In the genomic region with DNA sequence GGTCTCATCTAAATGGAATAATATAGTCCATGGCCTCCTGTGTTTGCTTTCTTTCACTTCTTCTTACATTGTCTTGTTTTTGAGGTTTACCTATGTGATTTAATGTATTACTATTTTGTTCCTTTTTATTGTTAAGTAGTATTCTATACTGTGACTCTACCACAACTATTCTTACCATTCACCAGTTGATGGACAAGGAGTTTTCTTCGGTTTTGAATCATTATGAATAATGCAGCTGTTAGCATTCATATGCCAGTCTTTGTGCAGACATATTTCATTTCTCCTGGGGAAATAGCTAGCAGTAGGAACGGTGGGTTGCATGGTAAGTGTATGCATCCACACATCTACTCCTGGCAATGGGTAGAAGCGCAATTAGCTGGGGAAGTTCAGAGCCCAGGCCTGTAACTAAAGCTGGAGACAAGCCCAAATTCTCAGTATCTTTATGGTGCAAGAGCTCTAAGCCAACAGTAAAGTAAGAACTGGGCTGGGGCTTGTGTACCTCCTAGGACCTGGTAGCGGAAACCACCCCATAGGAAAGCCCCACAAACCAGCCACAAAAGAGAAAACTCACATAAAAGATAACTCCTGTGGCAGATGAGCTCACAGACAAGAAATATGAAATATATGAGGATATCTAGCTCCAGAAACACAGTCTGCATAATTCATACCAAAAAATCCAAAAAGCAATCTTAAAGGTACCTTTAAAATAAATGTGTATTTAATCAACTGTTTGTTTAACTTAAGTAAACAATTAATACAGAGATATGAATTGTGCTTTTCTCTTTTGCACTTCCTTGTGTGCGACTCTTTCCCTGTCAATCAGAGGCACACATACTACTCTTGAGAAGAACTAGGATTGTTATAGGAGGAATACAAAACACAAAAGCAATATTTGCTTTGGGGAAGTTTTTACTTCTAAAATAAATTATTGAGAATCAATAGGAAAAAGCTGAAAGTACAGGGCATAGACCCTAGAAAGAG, we compare ENCODE assay signal across 12 cellular contexts. TPM values are rescaled to one million over a fixed set of nuclear protein-coding genes. Genes with fewer than 3 reads are reported as not detected.
A peak's percentile ranks its signal among the peaks of the same experiment; 100 is the strongest.
DNase-seq lines count a peak whose midpoint lies in the region; ATAC-seq lines count a peak whose summit lies in the region.
"Had no signal": no experiment of that assay in that cellular context is flagged by ENCODE, and none has a peak within 500 bp of the region (broad histone marks: within the 10 kb centered on the region; RNA-seq: fewer than 3 reads in every experiment).

No MANE protein-coding gene starts in this region.

- peaks cover 3% of the 10 kb centered on the region for H3K27me3 Mint-ChIP-seq in activated T-cell treated with anti-CD3 and anti-CD28 coated beads, Interleukin-2, amount 50 U/mL, for 4 hours (ENCODE audit: low read depth)
- no peaks in the 10 kb centered on the region for H3K27me3 Mint-ChIP-seq in activated T-cell treated with anti-CD3 and anti-CD28 coated beads, Interleukin-2, amount 50 U/mL, for 24 hours
- H3K27me3 Mint-ChIP-seq in activated CD4-positive, alpha-beta memory T cell treated with anti-CD3 and anti-CD28 coated beads, Interleukin-2, amount 10 ng/mL, durations not matched to agents 7 days and 5 days = peaks cover 17% of the 10 kb centered on the region

- DNase-seq in activated T-cell treated with anti-CD3 and anti-CD28 coated beads, Interleukin-2, amount 50 U/mL, for 4 hours = no peak
- DNase-seq in activated T-cell treated with anti-CD3 and anti-CD28 coated beads, Interleukin-2, amount 50 U/mL, for 24 hours = no peak
- peak; percentile 43 for DNase-seq in activated CD4-positive, alpha-beta memory T cell treated with anti-CD3 and anti-CD28 coated beads, Interleukin-2, amount 10 ng/mL, durations not matched to agents 7 days and 5 days
- DNase-seq in stimulated activated naive CD8-positive, alpha-beta T cell treated with anti-CD3 and anti-CD28 coated beads, Interleukin-15, Interleukin-2, amounts not matched to agents 100 U/mL and 50 U/mL, for 24 hours = peak; percentile 20
- DNase-seq in EL = no peak
- DNase-seq in left ventricle myocardium superior = no peak
- DNase-seq in NCI-H1436 (lab: John Stamatoyannopoulos, UW) = no peak
- DNase-seq: GM23248, SHP77 treated with DMSO at 0.1 percent for 48 hours had no signal

- no peak overlapping the region for H3K27ac Mint-ChIP-seq in activated T-cell treated with anti-CD3 and anti-CD28 coated beads, Interleukin-2, amount 50 U/mL, for 24 hours
- peak overlapping the region; percentile 48 for H3K27ac Mint-ChIP-seq in activated CD4-positive, alpha-beta memory T cell treated with anti-CD3 and anti-CD28 coated beads, Interleukin-2, amount 10 ng/mL, durations not matched to agents 7 days and 5 days

- H3K36me3 Mint-ChIP-seq in activated T-cell treated with anti-CD3 and anti-CD28 coated beads, Interleukin-2, amount 50 U/mL, for 4 hours (ENCODE audit: insufficient read depth) = no peaks in the 10 kb centered on the region
- no peaks in the 10 kb centered on the region for H3K36me3 Mint-ChIP-seq in activated T-cell treated with anti-CD3 and anti-CD28 coated beads, Interleukin-2, amount 50 U/mL, for 24 hours (ENCODE audit: low read depth)
- H3K36me3 Mint-ChIP-seq in activated CD4-positive, alpha-beta memory T cell treated with anti-CD3 and anti-CD28 coated beads, Interleukin-2, amount 10 ng/mL, durations not matched to agents 7 days and 5 days (ENCODE audit: low read depth) = no peaks in the 10 kb centered on the region

- peaks cover 14% of the 10 kb centered on the region for H3K4me1 Mint-ChIP-seq in activated T-cell treated with anti-CD3 and anti-CD28 coated beads, Interleukin-2, amount 50 U/mL, for 4 hours (ENCODE audit: low read depth)
- H3K4me1 Mint-ChIP-seq in activated T-cell treated with anti-CD3 and anti-CD28 coated beads, Interleukin-2, amount 50 U/mL, for 24 hours (ENCODE audit: low read depth) = peaks cover 17% of the 10 kb centered on the region
- peaks cover 32% of the 10 kb centered on the region for H3K4me1 Mint-ChIP-seq in activated CD4-positive, alpha-beta memory T cell treated with anti-CD3 and anti-CD28 coated beads, Interleukin-2, amount 10 ng/mL, durations not matched to agents 7 days and 5 days

- POLR2A ChIA-PET in activated CD4-positive, alpha-beta memory T cell treated with anti-CD3 and anti-CD28 coated beads, Interleukin-2, amount 10 ng/mL, durations not matched to agents 7 days and 5 days (lab: Charles Lee) = interaction anchor here (0.9 kb wide), 1 partner anchor 15 kb away, joined by 3 read pairs; no protein-coding TSS in a partner anchor

- H3K9me3 Mint-ChIP-seq in activated T-cell treated with anti-CD3 and anti-CD28 coated beads, Interleukin-2, amount 50 U/mL, for 4 hours = peaks cover 5% of the 10 kb centered on the region
- peaks cover 5% of the 10 kb centered on the region for H3K9me3 Mint-ChIP-seq in activated T-cell treated with anti-CD3 and anti-CD28 coated beads, Interleukin-2, amount 50 U/mL, for 24 hours
- peaks cover 17% of the 10 kb centered on the region for H3K9me3 Mint-ChIP-seq in activated CD4-positive, alpha-beta memory T cell treated with anti-CD3 and anti-CD28 coated beads, Interleukin-2, amount 10 ng/mL, durations not matched to agents 7 days and 5 days

- H3K4me3 Mint-ChIP-seq in activated T-cell treated with anti-CD3 and anti-CD28 coated beads, Interleukin-2, amount 50 U/mL, for 4 hours = no peak overlapping the region
- H3K4me3 Mint-ChIP-seq in activated T-cell treated with anti-CD3 and anti-CD28 coated beads, Interleukin-2, amount 50 U/mL, for 24 hours = no peak overlapping the region
- no peak overlapping the region for H3K4me3 Mint-ChIP-seq in activated CD4-positive, alpha-beta memory T cell treated with anti-CD3 and anti-CD28 coated beads, Interleukin-2, amount 10 ng/mL, durations not matched to agents 7 days and 5 days

- CTCF ChIA-PET in activated CD4-positive, alpha-beta memory T cell treated with anti-CD3 and anti-CD28 coated beads, Interleukin-2, amount 10 ng/mL, durations not matched to agents 7 days and 5 days (lab: Charles Lee) = interaction anchor here (1.5 kb wide), 2 partner anchors 23 to 221 kb away, joined by 6 to 7 read pairs; no protein-coding TSS in a partner anchor

- intact Hi-C loops in left ventricle myocardium superior (cut with micrococcal nuclease) = no loop called here

- ATAC-seq in activated T-cell treated with anti-CD3 and anti-CD28 coated beads, Interleukin-2, amount 50 U/mL, for 4 hours = peak; percentile 74 to 78
- ATAC-seq in HG02938 (IDR thresholded peaks at IDR 0.05; ENCODE audit: unreplicated experiment) (peak; percentile 58), left ventricle myocardium superior (no peak)
- ATAC-seq in stimulated activated naive CD8-positive, alpha-beta T cell treated with anti-CD3 and anti-CD28 coated beads, Interleukin-15, Interleukin-2, amounts not matched to agents 100 U/mL and 50 U/mL, for 24 hours = peak; percentile 91
- ATAC-seq: sciatic nerve had no signal

RNA-seq across cellular contexts. Expression of a gene that starts 2.7 kb away (rescaled TPM):
- total RNA-seq in activated T-cell treated with anti-CD3 and anti-CD28 coated beads, Interleukin-2, amount 50 U/mL, for 4 hours = not detected
- not detected for total RNA-seq in activated CD4-positive, alpha-beta memory T cell treated with anti-CD3 and anti-CD28 coated beads, Interleukin-2, amount 10 ng/mL, durations not matched to agents 7 days and 5 days
- total RNA-seq in left ventricle myocardium superior = 1.5 TPM
- total RNA-seq: dermis microvascular lymphatic vessel endothelial cell had no signal

Comparison
In these comparisons a context has a peak if more than half of its experiments do, and no peak if none do; other contexts are left out.
1. DNase-seq: peak in activated CD4-positive, alpha-beta memory T cell treated with anti-CD3 and anti-CD28 coated beads, Interleukin-2, amount 10 ng/mL, durations not matched to agents 7 days and 5 days (single experiment) and stimulated activated naive CD8-positive, alpha-beta T cell treated with anti-CD3 and anti-CD28 coated beads, Interleukin-15, Interleukin-2, amounts not matched to agents 100 U/mL and 50 U/mL, for 24 hours (single experiment); none in activated T-cell treated with anti-CD3 and anti-CD28 coated beads, Interleukin-2, amount 50 U/mL, for 4 hours (single experiment), activated T-cell treated with anti-CD3 and anti-CD28 coated beads, Interleukin-2, amount 50 U/mL, for 24 hours (single experiment), EL (single experiment), left ventricle myocardium superior (single experiment) and NCI-H1436 (single experiment).